ENCODE assay signal across 12 cellular contexts in genomic region chr9:109639666-109640231, GRCh38.
DNase-seq lines count a peak whose midpoint lies in the region; ATAC-seq and TF ChIP-seq lines count a peak whose summit lies in the region.
"Had no signal": no experiment of that assay in that cellular context is flagged by ENCODE, and none has a peak within 500 bp of the region (broad histone marks: within the 10 kb centered on the region; RNA-seq: fewer than 3 reads in every experiment).

No MANE protein-coding gene starts in this region.

- no peaks in the 10 kb centered on the region for H3K9me3 ChIP-seq in testis

- BruUV-seq in MCF 10A (replicated peaks; lab: Mats Ljungman, UMichigan), result no TSS peak

- peak overlapping the region; percentile 48 for H3K4me3 ChIP-seq in kidney epithelial cell (ENCODE audit: low read depth, low read length)
- H3K4me3 ChIP-seq in testis, result peak overlapping the region; percentile 9 to 27

- DNase-seq in NCI-H524 (lab: John Stamatoyannopoulos, UW), result peak; percentile 38 to 45
- DNase-seq in NCI-H524 treated with DMSO at 0.1 percent for 48 hours (lab: John Stamatoyannopoulos, UW), result no peak
- DNase-seq in MCF 10A (ENCODE audit: unreplicated experiment), result no peak
- DNase-seq in kidney epithelial cell (ENCODE audit: low read depth), result no peak
- DNase-seq in testis, result no peak
- no peak for DNase-seq in SKM-1 (lab: John Stamatoyannopoulos, UW; ENCODE audit: unreplicated experiment)
- no peak for DNase-seq in ACHN
- DNase-seq: activated T-cell treated with anti-CD3 and anti-CD28 coated beads, Interleukin-2, amount 50 U/mL, for 72 hours; effector CD4-positive, alpha-beta T cell; stimulated activated CD4-positive, alpha-beta T cell treated with anti-CD3 and anti-CD28 coated beads, Interleukin-2, amount 100 ng/mL, for 48 hours; T-helper 1 cell had no signal

- no peaks in the 10 kb centered on the region for H3K36me3 ChIP-seq in kidney epithelial cell (ENCODE audit: control insufficient read depth, insufficient read depth, low read length)
- no peaks in the 10 kb centered on the region for H3K36me3 ChIP-seq in testis (ENCODE audit: low read depth, missing control alignments)

- peaks cover 5% of the 10 kb centered on the region for H3K4me1 Mint-ChIP-seq in MCF 10A (ENCODE audit: insufficient read depth, unreplicated experiment)

- WGBS in testis, 2 donors, result 6 to 9% methylated on average over 17 of the region's 17 CpGs

- no peaks in the 10 kb centered on the region for H3K36me3 Mint-ChIP-seq in MCF 10A (ENCODE audit: insufficient read depth, unreplicated experiment)

- TF ChIP-seq POLR2A in testis (IDR thresholded peaks at IDR 0.05), result no peak

- peaks cover 5% of the 10 kb centered on the region for H3K27me3 Mint-ChIP-seq in MCF 10A (ENCODE audit: insufficient read depth, unreplicated experiment)

- peaks cover 25% of the 10 kb centered on the region for H3K27me3 ChIP-seq in kidney epithelial cell (ENCODE audit: control insufficient read depth, insufficient read depth, low read length)
- no peaks in the 10 kb centered on the region for H3K27me3 ChIP-seq in testis

- TF ChIP-seq CTCF in MCF 10A (IDR thresholded peaks at IDR 0.05; ENCODE audit: unreplicated experiment) (no peak), kidney epithelial cell (IDR thresholded peaks at IDR 0.05; ENCODE audit: insufficient read depth, low read length, poor library complexity, severe bottlenecking) (no peak), testis (IDR thresholded peaks at IDR 0.05) (no peak)

- intact Hi-C loops in MCF 10A (cut with micrococcal nuclease) (no loop called here), testis (cut with DNase I; ENCODE audit: low total_unique reads) (no loop called here)

- peak overlapping the region; percentile 70 for H3K4me3 Mint-ChIP-seq in MCF 10A (ENCODE audit: unreplicated experiment)
- H3K4me3 Mint-ChIP-seq: activated T-cell treated with anti-CD3 and anti-CD28 coated beads, Interleukin-2, amount 50 U/mL, for 72 hours had no signal

- no peak for ATAC-seq in GM21360 (IDR thresholded peaks at IDR 0.05; ENCODE audit: unreplicated experiment)
- ATAC-seq: activated T-cell treated with anti-CD3 and anti-CD28 coated beads, Interleukin-2, amount 50 U/mL, for 72 hours had no signal

- in situ Hi-C loops in ACHN (cut with HindIII; ENCODE audit: low pct_ligation_motif_present, low pct_unique_long_range_greater_than_20kb, low sequenced_read_pairs), result no loop called here

- no peak overlapping the region for H3K27ac ChIP-seq in testis

- CTCF ChIA-PET in MCF 10A (lab: Yijun Ruan, JAX), result interaction anchor here (0.6 to 1.5 kb wide), 7 partner anchors 11 to 513 kb away, joined by 3 to 8 read pairs (median 3); no protein-coding TSS in a partner anchor

- POLR2A ChIA-PET in MCF 10A (lab: Yijun Ruan, JAX), result interaction anchor here (0.6 to 1.5 kb wide), 4 partner anchors 12 to 80 kb away, joined by 3 to 4 read pairs (median 3); no protein-coding TSS in a partner anchor

- H3K9me3 Mint-ChIP-seq in MCF 10A (ENCODE audit: unreplicated experiment), result peaks cover 3% of the 10 kb centered on the region

- H3K4me1 ChIP-seq in testis, result peaks cover 10% of the 10 kb centered on the region

- no peak overlapping the region for H3K27ac Mint-ChIP-seq in MCF 10A (ENCODE audit: low read depth, unreplicated experiment)
- H3K27ac Mint-ChIP-seq: activated T-cell treated with anti-CD3 and anti-CD28 coated beads, Interleukin-2, amount 50 U/mL, for 72 hours had no signal

Comparison
In these comparisons a context has a peak if more than half of its experiments do, and no peak if none do; other contexts are left out.
1. DNase-seq: peak in NCI-H524 (2 of 2); none in NCI-H524 treated with DMSO at 0.1 percent for 48 hours (single experiment), MCF 10A (single experiment), kidney epithelial cell (single experiment), testis (single experiment), SKM-1 (single experiment) and ACHN (single experiment).